8 cellular contexts compared by ENCODE assay signal in the genomic region with DNA sequence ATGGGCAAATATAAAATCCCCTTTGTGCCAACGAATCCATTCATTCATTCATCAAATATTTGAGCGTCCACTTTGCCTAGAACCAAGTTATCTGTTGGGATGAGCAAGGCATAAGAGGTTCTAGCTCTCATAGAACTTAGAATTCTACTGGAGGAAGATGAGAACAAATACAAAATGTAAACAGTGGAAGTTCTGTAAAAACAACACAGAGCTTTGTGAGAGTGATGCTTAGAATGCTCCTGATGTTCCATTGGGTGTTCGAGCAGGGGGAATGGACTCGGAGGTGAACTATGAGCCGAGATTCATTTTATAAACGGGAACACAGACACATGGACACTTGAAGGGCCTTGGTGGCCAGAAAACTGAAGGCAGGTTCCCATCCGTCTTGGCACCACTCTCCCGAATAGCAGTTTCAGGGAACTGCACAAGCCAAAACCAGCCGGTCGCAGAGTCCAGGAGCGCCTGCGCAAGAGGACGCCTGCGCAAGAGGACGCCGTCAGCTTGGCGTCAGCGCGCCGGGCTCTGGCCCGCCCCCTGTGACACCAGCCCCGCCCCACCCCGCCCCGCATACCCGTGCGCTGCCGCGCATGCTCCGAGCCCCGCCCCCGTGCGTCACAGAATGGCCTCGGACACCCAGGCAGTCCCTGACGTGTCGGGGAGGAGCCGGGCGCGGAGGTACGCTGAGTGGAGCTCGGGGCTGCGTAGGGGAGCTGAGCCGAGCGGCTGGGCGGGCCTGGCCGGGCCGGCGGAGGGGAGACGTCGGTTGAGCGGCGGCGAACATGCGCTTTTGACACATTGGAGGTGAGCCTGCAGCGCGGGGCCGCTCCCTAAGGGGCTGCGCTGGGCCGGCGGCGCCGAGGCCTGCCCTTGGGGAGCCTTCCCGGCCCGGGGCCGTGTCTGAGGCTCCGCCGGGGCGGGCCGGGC. TPM values are rescaled to one million over a fixed set of nuclear protein-coding genes. Genes with fewer than 3 reads are reported as not detected.
DNase-seq lines count a peak whose midpoint lies in the region; ATAC-seq and TF ChIP-seq lines count a peak whose summit lies in the region.

A gene with protein sequence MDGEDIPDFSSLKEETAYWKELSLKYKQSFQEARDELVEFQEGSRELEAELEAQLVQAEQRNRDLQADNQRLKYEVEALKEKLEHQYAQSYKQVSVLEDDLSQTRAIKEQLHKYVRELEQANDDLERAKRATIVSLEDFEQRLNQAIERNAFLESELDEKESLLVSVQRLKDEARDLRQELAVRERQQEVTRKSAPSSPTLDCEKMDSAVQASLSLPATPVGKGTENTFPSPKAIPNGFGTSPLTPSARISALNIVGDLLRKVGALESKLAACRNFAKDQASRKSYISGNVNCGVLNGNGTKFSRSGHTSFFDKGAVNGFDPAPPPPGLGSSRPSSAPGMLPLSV (plus strand): TSS at position 640 of the 924 bp plus-strand sequence. CDS start 8,388 bp downstream, outside the sequence.

- H3K4me1 ChIP-seq in upper lobe of left lung, result peaks cover 20 to 37% (median 26%) of the 10 kb centered on the region in 4 donors

- H3K27ac Mint-ChIP-seq in T-helper 1 cell treated with Interleukin-12 subunit alpha and Interleukin-12 subunit beta and Interleukin-4 antibody, amounts not matched to agents 30 μg/mL and 1 μg/mL, for 36 hours, result peak within 1 kb of the TSS; percentile 96

- TF ChIP-seq POLR2A in upper lobe of left lung (IDR thresholded peaks at IDR 0.05), result peak; percentile 95 to 100 (median 99)

- H3K4me3 ChIP-seq in upper lobe of left lung, result peak within 1 kb of the TSS; percentile 60 to 97 (median 78)

- H3K9me3 Mint-ChIP-seq in T-helper 1 cell treated with Interleukin-12 subunit alpha and Interleukin-12 subunit beta and Interleukin-4 antibody, amounts not matched to agents 30 μg/mL and 1 μg/mL, for 36 hours, result no peaks in the 10 kb centered on the region

- H3K4me3 Mint-ChIP-seq in T-helper 1 cell treated with Interleukin-12 subunit alpha and Interleukin-12 subunit beta and Interleukin-4 antibody, amounts not matched to agents 30 μg/mL and 1 μg/mL, for 36 hours, result peak within 1 kb of the TSS; percentile 95

- H3K36me3 Mint-ChIP-seq in T-helper 1 cell treated with Interleukin-12 subunit alpha and Interleukin-12 subunit beta and Interleukin-4 antibody, amounts not matched to agents 30 μg/mL and 1 μg/mL, for 36 hours (ENCODE audit: low read depth), result peaks cover 7% of the 10 kb centered on the region

- H3K36me3 ChIP-seq in upper lobe of left lung, result peaks cover 0 to 23% (median 7%) of the 10 kb centered on the region in 4 donors

- ATAC-seq in GM18499 (IDR thresholded peaks at IDR 0.05; ENCODE audit: insufficient read depth, unreplicated experiment) (peak; percentile 75), HG02938 (IDR thresholded peaks at IDR 0.05; ENCODE audit: unreplicated experiment) (peak; percentile 96), left cardiac atrium (peak; percentile 97 to 98), upper lobe of left lung (ENCODE audit: low FRiP score in 2 of 2) (peak; percentile 98 to 99)

- peaks cover 30% of the 10 kb centered on the region for H3K4me1 Mint-ChIP-seq in T-helper 1 cell treated with Interleukin-12 subunit alpha and Interleukin-12 subunit beta and Interleukin-4 antibody, amounts not matched to agents 30 μg/mL and 1 μg/mL, for 36 hours (ENCODE audit: low read depth)

- TF ChIP-seq EP300 in upper lobe of left lung (IDR thresholded peaks at IDR 0.05), result peak in 1 of 4 donors; percentile 81

- no peaks in the 10 kb centered on the region for H3K27me3 ChIP-seq in upper lobe of left lung

- H3K27ac ChIP-seq in upper lobe of left lung, result peak within 1 kb of the TSS; percentile 96 to 100 (median 99)

- H3K27me3 Mint-ChIP-seq in T-helper 1 cell treated with Interleukin-12 subunit alpha and Interleukin-12 subunit beta and Interleukin-4 antibody, amounts not matched to agents 30 μg/mL and 1 μg/mL, for 36 hours (ENCODE audit: low read depth), result no peaks in the 10 kb centered on the region

- intact Hi-C loops in left cardiac atrium (cut with DNase I), result no loop called here
- intact Hi-C loops in posterior vena cava (cut with DNase I), result no loop called here

- no peak for TF ChIP-seq CTCF in upper lobe of left lung (IDR thresholded peaks at IDR 0.05)

- no peaks in the 10 kb centered on the region for H3K9me3 ChIP-seq in upper lobe of left lung

- WGBS in upper lobe of left lung, 2 donors, result 8 to 24% methylated on average over 6 to 20 of the region's 68 CpGs

- DNase-seq in NCI-H1694 treated with DMSO at 0.1 percent for 48 hours (lab: John Stamatoyannopoulos, UW) (peak; percentile 99), amniotic stem cell (lab: John Stamatoyannopoulos, UW) (peak; percentile 96), left cardiac atrium (peak; percentile 100), posterior vena cava (ENCODE audit: low spot score) (peak; percentile 100), upper lobe of left lung (peak; percentile 99 to 100)

RNA-seq across cellular contexts. Expression of the gene that starts here (rescaled TPM):
- total RNA-seq in left cardiac atrium (10 to 100 TPM; 27.8 to 48.8 TPM), posterior vena cava (10 to 100 TPM; 60.8 to 78.9 TPM), upper lobe of left lung (100 to 1,000 TPM in 2 of 6 donors, 10 to 100 TPM in 4; 62.3 to 138 (median 85.4) TPM)

Comparison
In these comparisons a context has a peak if more than half of its experiments do, and no peak if none do; other contexts are left out.
1. Peak in every context shown above with its lines: DNase-seq, ATAC-seq, H3K4me3 ChIP-seq and H3K27ac ChIP-seq.